Comparison of ENCODE assay signal across 8 cellular contexts in genomic region chrX:64206556-64207162, GRCh38. TPM values are rescaled to one million over a fixed set of nuclear protein-coding genes. Genes with fewer than 3 reads are reported as not detected.
A peak's percentile ranks its signal among the peaks of the same experiment; 100 is the strongest.
DNase-seq lines count a peak whose midpoint lies in the region; TF ChIP-seq lines count a peak whose summit lies in the region.

No MANE protein-coding gene starts in this region.

- H3K27ac Mint-ChIP-seq in T-helper 2 cell treated with Interferon-gamma antibody and Interleukin-4, amounts not matched to agents 5 μg/mL and 100 μg/mL, for 36 hours, result peak overlapping the region; percentile 92

- no peak for TF ChIP-seq POLR2A in thyroid gland (IDR thresholded peaks at IDR 0.05)

- intact Hi-C loops in ascending aorta (cut with DNase I), result loop anchor here (5.0 to 10.0 kb wide), 6 partner anchors 188 to 1328 kb away; partner anchors contain the start of genes LAS1L, MTMR8, SPIN4 and ZC3H12B
- intact Hi-C loops in thyroid gland (cut with DNase I), result no loop called here

- H3K27me3 Mint-ChIP-seq in T-helper 2 cell treated with Interferon-gamma antibody and Interleukin-4, amounts not matched to agents 5 μg/mL and 100 μg/mL, for 36 hours (ENCODE audit: low read depth), result no peaks in the 10 kb centered on the region

- H3K4me3 Mint-ChIP-seq in T-helper 2 cell treated with Interferon-gamma antibody and Interleukin-4, amounts not matched to agents 5 μg/mL and 100 μg/mL, for 36 hours, result peak overlapping the region; percentile 88

- WGBS in thyroid gland, 2 donors, result 27 to 29% methylated on average over 5 of the region's 5 CpGs

- H3K4me3 ChIP-seq in ascending aorta, result peak overlapping the region; percentile 65 to 90
- peak overlapping the region in 1 of 3 donors; percentile 52 for H3K4me3 ChIP-seq in thyroid gland (replicated peaks in 1 of 3)

- no peaks in the 10 kb centered on the region for H3K36me3 Mint-ChIP-seq in T-helper 2 cell treated with Interferon-gamma antibody and Interleukin-4, amounts not matched to agents 5 μg/mL and 100 μg/mL, for 36 hours (ENCODE audit: low read depth)

- H3K4me1 Mint-ChIP-seq in T-helper 2 cell treated with Interferon-gamma antibody and Interleukin-4, amounts not matched to agents 5 μg/mL and 100 μg/mL, for 36 hours (ENCODE audit: low read depth), result peaks cover 2% of the 10 kb centered on the region

- peaks cover 0 to 7% of the 10 kb centered on the region in 2 donors for H3K4me1 ChIP-seq in ascending aorta
- H3K4me1 ChIP-seq in thyroid gland, result peaks cover 0 to 19% of the 10 kb centered on the region in 2 donors

- no peaks in the 10 kb centered on the region for H3K9me3 Mint-ChIP-seq in T-helper 2 cell treated with Interferon-gamma antibody and Interleukin-4, amounts not matched to agents 5 μg/mL and 100 μg/mL, for 36 hours

- no peaks in the 10 kb centered on the region for H3K9me3 ChIP-seq in ascending aorta
- no peaks in the 10 kb centered on the region for H3K9me3 ChIP-seq in thyroid gland

- TF ChIP-seq CTCF in ascending aorta (IDR thresholded peaks at IDR 0.05) (no peak), thyroid gland (IDR thresholded peaks at IDR 0.05) (no peak)

- H3K27ac ChIP-seq in ascending aorta, result peak overlapping the region; percentile 87 to 90
- H3K27ac ChIP-seq in thyroid gland, result peak overlapping the region; percentile 65 to 86 (median 79)

- H3K36me3 ChIP-seq in ascending aorta, result no peaks in the 10 kb centered on the region
- no peaks in the 10 kb centered on the region for H3K36me3 ChIP-seq in thyroid gland

- no peak for DNase-seq in T-helper 2 cell treated with Interferon-gamma antibody and Interleukin-4, amounts not matched to agents 5 μg/mL and 100 μg/mL, for 36 hours (ENCODE audit: low spot score)
- DNase-seq in T-helper 2 cell, result no peak
- no peak for DNase-seq in ascending aorta (ENCODE audit: low spot score in 2 of 2)
- peak; percentile 60 for DNase-seq in left kidney (ENCODE audit: low read depth, low spot score)
- DNase-seq in thyroid gland, result peak; percentile 60
- no peak for DNase-seq in SK-N-DZ (ENCODE audit: low spot score)
- DNase-seq in amniotic stem cell (lab: John Stamatoyannopoulos, UW), result no peak
- DNase-seq in central memory CD4-positive, alpha-beta T cell, result no peak

- H3K27me3 ChIP-seq in ascending aorta (no peaks in the 10 kb centered on the region), thyroid gland (no peaks in the 10 kb centered on the region)

RNA-seq across cellular contexts. Expression of gene AMER1, which starts 1.2 kb away (rescaled TPM):
- total RNA-seq in ascending aorta (3.9 TPM), thyroid gland (1 to 10 TPM; 3.2 to 6.9 (median 4.3) TPM)
- polyA plus RNA-seq in SK-N-DZ (2014; cell fraction: cytosol; rRNA removed), result 5.8 and 7.6 TPM in 2 replicates
- 3.4 and 5.5 TPM in 2 replicates for polyA plus RNA-seq in SK-N-DZ (2014; cell fraction: nucleus; rRNA removed)

RNA-seq across cellular contexts. Expression of gene ASB12, which starts 23.7 kb away (rescaled TPM):
- total RNA-seq in ascending aorta (not detected), thyroid gland (not detected)
- not detected in 2 replicates for polyA plus RNA-seq in SK-N-DZ (2014; cell fraction: cytosol; rRNA removed)
- polyA plus RNA-seq in SK-N-DZ (2014; cell fraction: nucleus; rRNA removed), result 0.21 and 0.50 TPM in 2 replicates

Comparison
In these comparisons a context has a peak if more than half of its experiments do, and no peak if none do; other contexts are left out.
1. DNase-seq: peak in left kidney (single experiment) and thyroid gland (2 of 2); none in T-helper 2 cell treated with Interferon-gamma antibody and Interleukin-4, amounts not matched to agents 5 μg/mL and 100 μg/mL, for 36 hours (single experiment), T-helper 2 cell (0 of 5), ascending aorta (0 of 2), SK-N-DZ (single experiment), amniotic stem cell (single experiment) and central memory CD4-positive, alpha-beta T cell (single experiment).